Comparison of ENCODE assay signal across 18 cellular contexts in genomic region chr7:794671-795329, GRCh38. TPM values are rescaled to one million over a fixed set of nuclear protein-coding genes. Genes with fewer than 3 reads are reported as not detected.
A peak's percentile ranks its signal among the peaks of the same experiment; 100 is the strongest.
DNase-seq lines count a peak whose midpoint lies in the region; ATAC-seq, FAIRE-seq and TF ChIP-seq lines count a peak whose summit lies in the region.
"Had no signal": no experiment of that assay in that cellular context is flagged by ENCODE, and none has a peak within 500 bp of the region (broad histone marks: within the 10 kb centered on the region; RNA-seq: fewer than 3 reads in every experiment).

No MANE protein-coding gene starts in this region.

- 0 out of 2 replicates have a peak overlapping the region, but pooled peaks have one; percentile 12 for H3K27ac ChIP-seq in RWPE1
- H3K27ac ChIP-seq in H1 (ENCODE audit: low read depth, low read length), result no peak overlapping the region
- H3K27ac ChIP-seq in spleen, result no peak overlapping the region
- H3K27ac ChIP-seq in foreskin keratinocyte, result no peak overlapping the region
- H3K27ac ChIP-seq: C4-2B, KMS-11 had no signal

- no peaks in the 10 kb centered on the region for H4K20me1 ChIP-seq in H1 (replicated peaks in 1 of 2; ENCODE audit: control insufficient read depth in 1 of 2, insufficient read depth in 2 of 2, low read length in 2 of 2)

- H3K23me2 ChIP-seq in H1 (ENCODE audit: low read depth, low read length), result no peaks in the 10 kb centered on the region

- H3K4me2 ChIP-seq in H1 (ENCODE audit: insufficient read depth in 1 of 2, low read depth in 2 of 2, low read length in 2 of 2), result no peak overlapping the region
- H3K4me2 ChIP-seq: KMS-11 had no signal

- POLR2A ChIA-PET in RWPE1 (lab: Yijun Ruan, JAX; ENCODE audit: low non-redundant PET), result no interaction called here
- POLR2A ChIA-PET in H1 (lab: Charles Lee; ENCODE audit: partially characterized antibody), result interaction anchor here (1.0 kb wide), 1 partner anchor 27 kb away, joined by 3 read pairs; no protein-coding TSS in a partner anchor

- 94% methylated on average over 21 of the region's 31 CpGs; no CpG with 5 or more reads in 1 of the 2 experiments for WGBS in H1 (ENCODE audit: extremely low coverage in 1 of 2, insufficient coverage in 1 of 2, insufficient read length in 1 of 2, insufficient replicate concordance in 2 of 2, low coverage in 1 of 2, low lambda C conversion rate in 2 of 2, missing lambda C conversion rate in 1 of 2), 2 experiments
- WGBS in spleen, 5 donors, result 91 to 96% (median 96%) methylated on average over 26 to 31 of the region's 31 CpGs

- no peak overlapping the region for H2BK5ac ChIP-seq in H1 (ENCODE audit: low read depth, low read length)

- H3K36me3 ChIP-seq in H1 (ENCODE audit: control insufficient read depth in 2 of 4, insufficient read depth in 4 of 4, low read length in 3 of 4) (no peaks in the 10 kb centered on the region), mucosa of descending colon (ENCODE audit: low read depth) (no peaks in the 10 kb centered on the region), spleen (peaks cover 0 to 4% (median 0%) of the 10 kb centered on the region in 6 donors)

- H3K9me3 ChIP-seq in H1 (ENCODE audit: insufficient read depth in 2 of 2, low read depth in 1 of 2, low read length in 1 of 2) (peaks cover 3 to 6% of the 10 kb centered on the region in 2 experiments; a peak in 2 of 4 replicates), mucosa of descending colon (no peaks in the 10 kb centered on the region), spleen (no peaks in the 10 kb centered on the region)

- H3K4ac ChIP-seq in H1 (replicated peaks; ENCODE audit: insufficient read length, low read depth, low read length), result no peak overlapping the region

- no peak overlapping the region for H2BK12ac ChIP-seq in H1 (ENCODE audit: low read depth, low read length)

- H3K18ac ChIP-seq in H1 (ENCODE audit: extremely low read depth, low read length), result no peak overlapping the region

- H2AFZ ChIP-seq in H1 (ENCODE audit: low read length), result no peak overlapping the region

- H3K79me1 ChIP-seq in H1 (ENCODE audit: low read depth, low read length), result no peaks in the 10 kb centered on the region

- no peak for TF ChIP-seq RAD21 in H1 (IDR thresholded peaks at IDR 0.05 in 1 of 2, conservative IDR thresholded peaks at IDR 0.05 in 1 of 2; ENCODE audit: low read depth in 2 of 2, low read length in 2 of 2)

- no peak overlapping the region for H4K91ac ChIP-seq in H1 (replicated peaks; ENCODE audit: insufficient read length, low read length)

- H3K9ac ChIP-seq in H1 (replicated peaks in 1 of 4; ENCODE audit: extremely low read depth in 1 of 4, low read depth in 3 of 4, low read length in 3 of 4), result no peak overlapping the region
- H3K9ac ChIP-seq: KMS-11 had no signal

- H2AK5ac ChIP-seq in H1 (ENCODE audit: low read depth, low read length), result no peak overlapping the region

- intact Hi-C loops in mucosa of descending colon (cut with DNase I, micrococcal nuclease), result no loop called here
- intact Hi-C loops in spleen (cut with DNase I; ENCODE audit: low total_unique reads), result no loop called here

- no peak overlapping the region for H2BK15ac ChIP-seq in H1 (ENCODE audit: low read length)

- H3K4me1 ChIP-seq in H1 (replicated peaks in 1 of 4; ENCODE audit: control insufficient read depth in 3 of 4, insufficient read depth in 4 of 4, low read length in 3 of 4) (no peaks in the 10 kb centered on the region), mucosa of descending colon (ENCODE audit: low read depth) (no peaks in the 10 kb centered on the region), spleen (no peaks in the 10 kb centered on the region), foreskin keratinocyte (no peaks in the 10 kb centered on the region)

- CTCF ChIA-PET in RWPE1 (lab: Yijun Ruan, JAX) (no interaction called here), H1 (lab: Charles Lee; ENCODE audit: partially characterized antibody) (no interaction called here)

- peak overlapping the region; percentile 71; the same call in 1 of the 2 replicates for H4K8ac ChIP-seq in H1 (ENCODE audit: extremely low read depth, insufficient read depth, low read length)

- TF ChIP-seq POLR2A in H1 (IDR thresholded peaks at IDR 0.05; ENCODE audit: control extremely low read depth in 1 of 2, low read depth in 2 of 2, low read length in 2 of 2) (no peak), spleen (IDR thresholded peaks at IDR 0.05) (no peak)

- H3K56ac ChIP-seq in H1 (replicated peaks; ENCODE audit: insufficient read length, low read depth, low read length), result no peak overlapping the region

- no peaks in the 10 kb centered on the region for H3K79me2 ChIP-seq in H1 (ENCODE audit: control insufficient read depth in 1 of 2, insufficient read depth in 2 of 2, low read length in 2 of 2)

- FAIRE-seq in H1 (lab: Jason Lieb, UNC), result no peak

- H4K5ac ChIP-seq in H1 (ENCODE audit: insufficient read length, low read depth, low read length), result no peak overlapping the region

- DNase-seq in RWPE1 (ENCODE audit: low spot score) (no peak), H1 (ENCODE audit: low read depth in 1 of 2, low spot score in 2 of 2) (no peak), mucosa of descending colon (peak; percentile 70 to 86 (median 83)), spleen (peak; percentile 63), C1 segment of cervical spinal cord (lab: John Stamatoyannopoulos, UW) (no peak), DMS153 treated with DMSO at 0.1 percent for 48 hours (lab: John Stamatoyannopoulos, UW; ENCODE audit: unreplicated experiment) (no peak), foreskin keratinocyte (no peak)
- no peak for DNase-seq in stimulated activated CD4-positive, alpha-beta T cell treated with anti-CD3 and anti-CD28 coated beads, Interleukin-15, amount 100 ng/mL, for 24 hours
- DNase-seq: ACHN, DMS79 treated with DMSO at 0.1 percent for 48 hours, NCI-H1417, NCI-H187, NCI-H2107, NCI-H2227 treated with DMSO at 0.1 percent for 48 hours, NCI-H510A treated with DMSO at 0.1 percent for 48 hours, NCI-H774 had no signal

- H3K4me3 ChIP-seq in H1 (ENCODE audit: extremely low read depth in 1 of 4, insufficient read depth in 2 of 4, low read depth in 3 of 4, low read length in 4 of 4) (no peak overlapping the region), mucosa of descending colon (no peak overlapping the region), spleen (no peak overlapping the region)

- H2BK20ac ChIP-seq in H1 (ENCODE audit: low read length), result no peak overlapping the region

- TF ChIP-seq CTCF in RWPE1 (conservative IDR thresholded peaks at IDR 0.05; ENCODE audit: low read depth), result no peak
- TF ChIP-seq CTCF in H1 (IDR thresholded peaks at IDR 0.05; ENCODE audit: control extremely low read depth in 1 of 3, insufficient read depth in 1 of 3, low read depth in 1 of 3, low read length in 3 of 3), result no peak
- TF ChIP-seq CTCF in mucosa of descending colon (IDR thresholded peaks at IDR 0.05), result no peak
- TF ChIP-seq CTCF in spleen (IDR thresholded peaks at IDR 0.05 in 8 of 11, conservative IDR thresholded peaks at IDR 0.05 in 3 of 11), result no peak
- TF ChIP-seq CTCF in foreskin keratinocyte (conservative IDR thresholded peaks at IDR 0.05), result no peak

- no peak for TF ChIP-seq EP300 in H1 (IDR thresholded peaks at IDR 0.05; ENCODE audit: borderline replicate concordance in 1 of 2, low read depth in 2 of 2, low read length in 2 of 2)

- peak; percentile 90 for ATAC-seq in mucosa of descending colon
- ATAC-seq in foreskin keratinocyte, result no peak

- no peak overlapping the region for H2BK120ac ChIP-seq in H1 (replicated peaks; ENCODE audit: low read depth, low read length)

- H3K23ac ChIP-seq in H1 (ENCODE audit: insufficient read length), result no peak overlapping the region

- H3K14ac ChIP-seq in H1 (ENCODE audit: insufficient read length), result no peak overlapping the region

- H3K27me3 ChIP-seq in H1 (replicated peaks in 1 of 4; ENCODE audit: control insufficient read depth in 3 of 4, extremely low read depth in 1 of 4, insufficient read depth in 3 of 4, low read length in 3 of 4) (no peaks in the 10 kb centered on the region), spleen (replicated peaks in 1 of 7) (no peaks in the 10 kb centered on the region), foreskin keratinocyte (no peaks in the 10 kb centered on the region)

TF ChIP-seq in H1, 55 proteins besides CTCF, POLR2A, EP300 and RAD21 (continues in another document):
- no peak for TF ChIP-seq NRF1 (IDR thresholded peaks at IDR 0.05; ENCODE audit: low read depth, low read length)
- TF ChIP-seq YY1 (IDR thresholded peaks at IDR 0.05; ENCODE audit: low read depth, low read length), result no peak
- TF ChIP-seq RFX5 (IDR thresholded peaks at IDR 0.05; ENCODE audit: borderline replicate concordance, low read depth, low read length), result no peak
- no peak for TF ChIP-seq ZNF274 (IDR thresholded peaks at IDR 0.05; ENCODE audit: borderline replicate concordance, extremely low read depth, low read length)
- TF ChIP-seq KDM5A (IDR thresholded peaks at IDR 0.05; ENCODE audit: low read length), result no peak
- TF ChIP-seq NANOG (IDR thresholded peaks at IDR 0.05; ENCODE audit: insufficient read depth, low read depth, low read length, poor library complexity, severe bottlenecking), result no peak
- no peak for TF ChIP-seq HDAC6 (IDR thresholded peaks at IDR 0.05; ENCODE audit: low read depth, low read length)
- TF ChIP-seq TEAD4 (IDR thresholded peaks at IDR 0.05; ENCODE audit: low read depth, low read length), result no peak
- no peak for TF ChIP-seq USF2 (IDR thresholded peaks at IDR 0.05; ENCODE audit: low read length)
- TF ChIP-seq EZH2 (IDR thresholded peaks at IDR 0.05; ENCODE audit: low read depth, low read length, severe bottlenecking), result no peak

RNA-seq across cellular contexts. Expression of gene SUN1, which starts 37.5 kb away (rescaled TPM):
- 105 and 108 TPM in 2 replicates for total RNA-seq in H1 (2021; fragmentation: NEBNext Ultra II Directional; extraction: Animal tissue kit (Norgen Biotek cat#: 25700))
- 158 and 324 TPM in 2 replicates for polyA plus RNA-seq in H1 (2011; rRNA removed)
- polyA plus RNA-seq in H1 (2011; cell fraction: cytosol; rRNA removed), result 235 TPM
- polyA plus RNA-seq in H1 (2011; cell fraction: nucleus; rRNA removed), result 512 TPM
- polyA plus RNA-seq in H1 (2012, experiment 1 of 2), result 69.8 to 110 TPM (median 95.7 TPM) in 4 replicates
- 31.4 TPM for polyA plus RNA-seq in H1 (2012, experiment 2 of 2)
- 110 TPM for polyA plus RNA-seq in H1 (2013, experiment 1 of 2)
- polyA plus RNA-seq in H1 (2013, experiment 2 of 2), result 106 TPM
- polyA minus RNA-seq in H1 (2011; rRNA and poly(A)+ RNA removed), result 149 and 180 TPM in 2 replicates
- polyA minus RNA-seq in H1 (2011; cell fraction: cytosol; rRNA and poly(A)+ RNA removed), result 83.6 TPM
- polyA minus RNA-seq in H1 (2011; cell fraction: nucleus; rRNA and poly(A)+ RNA removed), result 211 TPM
- 100 to 1,000 TPM; 151 to 179 (median 164) TPM for total RNA-seq in mucosa of descending colon
- total RNA-seq in spleen, result 100 to 1,000 TPM; 103 to 181 (median 154) TPM
- 10 to 100 TPM; 33.2 to 59.5 (median 54.9) TPM for polyA plus RNA-seq in spleen
- total RNA-seq in foreskin keratinocyte, result 87.9 and 89.1 TPM in 2 replicates
- polyA plus RNA-seq in foreskin keratinocyte, result 29.1 and 35.5 TPM in 2 replicates

Comparison
In these comparisons a context has a peak if more than half of its experiments do, and no peak if none do; other contexts are left out.
1. DNase-seq: peak in mucosa of descending colon (3 of 3) and spleen (single experiment); none in RWPE1 (single experiment), H1 (0 of 2), C1 segment of cervical spinal cord (0 of 14), DMS153 treated with DMSO at 0.1 percent for 48 hours (single experiment), foreskin keratinocyte (0 of 2) and stimulated activated CD4-positive, alpha-beta T cell treated with anti-CD3 and anti-CD28 coated beads, Interleukin-15, amount 100 ng/mL, for 24 hours (single experiment).